ENCODE assay signal across 22 cellular contexts in the genomic region with DNA sequence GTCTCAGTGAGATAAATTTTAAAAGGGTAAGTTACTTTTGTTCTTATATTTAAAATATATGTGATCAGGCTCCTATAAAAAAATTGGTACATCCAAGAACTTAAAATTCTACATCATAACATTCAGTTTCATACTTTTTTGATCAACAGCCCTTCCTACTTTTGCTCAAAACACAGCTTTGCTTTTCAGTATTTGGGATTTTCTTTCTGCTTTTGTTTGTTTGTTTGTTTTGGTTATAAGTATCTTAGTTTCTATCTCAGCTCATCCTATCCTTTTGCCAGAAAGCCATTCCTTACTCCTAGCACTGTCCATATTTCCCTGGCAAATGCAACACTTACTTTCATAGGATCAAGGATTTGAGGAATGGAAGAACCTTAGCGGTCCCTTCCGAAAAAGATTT.
"Had no signal": no experiment of that assay in that cellular context is flagged by ENCODE, and none has a peak within 500 bp of the region (broad histone marks: within the 10 kb centered on the region; RNA-seq: fewer than 3 reads in every experiment).

No MANE protein-coding gene starts in this region.

- H3K27ac ChIP-seq: Peyer's patch, SJSA1, SK-N-MC had no signal

- H3K9me3 ChIP-seq: Peyer's patch, SJSA1 had no signal

- H3K27me3 ChIP-seq: Peyer's patch, SJSA1 had no signal

- H3K4me3 ChIP-seq: Peyer's patch, SJSA1, SK-N-MC had no signal

- DNase-seq: KBM-7, MV-4-11, NCI-H1048, NCI-H1105, NCI-H1417 treated with DMSO at 0.1 percent for 48 hours, NCI-H146, NCI-H1694 treated with DMSO at 0.1 percent for 48 hours, NCI-H2029, NCI-H2081 treated with DMSO at 0.1 percent for 48 hours, NCI-H2171, NCI-H226, NCI-H446, NCI-H510A, NCI-H524 treated with DMSO at 0.1 percent for 48 hours, NCI-H69, NCI-H774, PC-3, Peyer's patch, Right ventricle myocardium superior, SIG-M5 had no signal

- H3K36me3 ChIP-seq: Peyer's patch had no signal
